ENCODE assay signal across 35 cellular contexts in the genomic region with DNA sequence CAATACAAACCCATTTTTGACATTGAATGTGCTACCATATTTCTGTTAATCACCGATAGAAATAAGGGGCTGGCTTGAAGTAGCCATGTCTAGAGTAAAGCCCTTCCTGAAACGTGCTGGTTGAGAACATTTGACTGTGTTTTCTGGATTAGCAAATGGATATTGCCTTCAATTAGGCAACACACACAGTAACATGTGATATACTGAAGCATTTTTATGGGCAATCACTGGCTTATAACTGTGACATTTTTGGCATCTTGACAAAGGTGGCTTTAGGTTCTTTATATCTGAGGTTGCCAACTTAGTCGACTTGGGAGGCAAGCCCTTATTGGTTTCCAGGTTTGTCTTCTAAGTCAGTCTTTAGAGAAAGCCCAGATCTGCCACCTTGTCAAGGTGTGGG.
"Had no signal": no experiment of that assay in that cellular context is flagged by ENCODE, and none has a peak within 500 bp of the region (broad histone marks: within the 10 kb centered on the region; RNA-seq: fewer than 3 reads in every experiment).

No MANE protein-coding gene starts in this region.

- H3K27me3 ChIP-seq: MG63 had no signal

- DNase-seq: Karpas-422, Kasumi-1, MG63, MM.1S, MV-4-11, NCI-H1048, NCI-H1092, NCI-H1092 treated with DMSO at 0.1 percent for 48 hours, NCI-H1105, NCI-H1105 treated with DMSO at 0.1 percent for 48 hours, NCI-H1417, NCI-H1417 treated with DMSO at 0.1 percent for 48 hours, NCI-H1436, NCI-H1436 treated with DMSO at 0.1 percent for 48 hours, NCI-H146, NCI-H1694, NCI-H1694 treated with DMSO at 0.1 percent for 48 hours, NCI-H187, NCI-H187 treated with DMSO at 0.1 percent for 48 hours, NCI-H1930, NCI-H2029, NCI-H2029 treated with DMSO at 0.1 percent for 48 hours, NCI-H2081, NCI-H2081 treated with DMSO at 0.1 percent for 48 hours, NCI-H2107, NCI-H2171, NCI-H2171 treated with DMSO at 0.1 percent for 48 hours, NCI-H2227 treated with DMSO at 0.1 percent for 48 hours, NCI-H226, NCI-H345, NCI-H446, NCI-H446 treated with DMSO at 0.1 percent for 48 hours, NCI-H510A, NCI-H510A treated with DMSO at 0.1 percent for 48 hours, NCI-H524 had no signal

- H3K9me3 ChIP-seq: MG63 had no signal

- H3K36me3 ChIP-seq: MG63 had no signal

- H3K4me3 ChIP-seq: MG63 had no signal
